Comparison of ENCODE assay signal across 13 cellular contexts in the genomic region with DNA sequence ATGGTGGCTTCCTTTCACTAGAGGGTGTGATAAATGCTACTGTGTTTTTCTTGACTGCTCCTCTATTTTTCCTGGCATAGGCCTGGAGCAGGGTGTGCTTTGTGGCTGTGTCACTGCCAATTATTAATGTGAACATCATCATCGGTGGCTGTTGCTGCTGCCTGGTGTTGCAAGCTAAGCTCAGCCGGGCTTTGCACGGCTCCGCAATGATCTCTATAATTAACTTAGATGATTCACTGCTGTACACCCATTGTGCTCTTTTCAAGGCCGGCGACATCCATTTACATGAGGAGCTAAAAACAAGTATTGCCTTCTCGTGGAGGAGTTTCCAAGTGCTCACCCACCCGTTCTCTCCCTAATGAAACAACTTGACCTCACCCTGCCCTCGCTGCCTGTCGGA.
DNase-seq lines count a peak whose midpoint lies in the region; ATAC-seq, FAIRE-seq and TF ChIP-seq lines count a peak whose summit lies in the region.
"Had no signal": no experiment of that assay in that cellular context is flagged by ENCODE, and none has a peak within 500 bp of the region (broad histone marks: within the 10 kb centered on the region; RNA-seq: fewer than 3 reads in every experiment).

No MANE protein-coding gene starts in this region.

- intact Hi-C loops in heart left ventricle (cut with DNase I): loop anchor here in 1 of 10 donors (5.0 kb wide), 1 partner anchor 44 kb away; no protein-coding TSS in a partner anchor
- intact Hi-C loops in gastrocnemius medialis (cut with DNase I; ENCODE audit: low total_unique reads): no loop called here
- intact Hi-C loops in activated T-helper 2 cell treated with anti-CD3 and anti-CD28 coated beads, Interferon-gamma antibody, Interleukin-2, Interleukin-4, amounts not matched to agents 10 μg/mL and 5 μg/mL and 100 μg/mL, durations not matched to agents 14 hours and 24 hours and 36 hours (cut with micrococcal nuclease): no loop called here
- intact Hi-C loops in sigmoid colon (cut with DNase I): no loop called here

- H3K27ac ChIP-seq in heart left ventricle: peak overlapping the region; percentile 23 to 81 (median 52)
- H3K27ac ChIP-seq in gastrocnemius medialis: peak overlapping the region in 3 of 4 donors; percentile 60 to 80 (median 64)
- H3K27ac ChIP-seq in sigmoid colon: no peak overlapping the region
- H3K27ac ChIP-seq: epithelial cell of prostate, neutrophil had no signal

- peaks cover 15% of the 10 kb centered on the region for H3K27me3 Mint-ChIP-seq in activated T-helper 2 cell treated with anti-CD3 and anti-CD28 coated beads, Interferon-gamma antibody, Interleukin-2, Interleukin-4, amounts not matched to agents 10 μg/mL and 5 μg/mL and 100 μg/mL, durations not matched to agents 14 hours and 24 hours and 36 hours (ENCODE audit: low read depth)
- H3K27me3 Mint-ChIP-seq in activated naive CD8-positive, alpha-beta T cell treated with anti-CD3 and anti-CD28 coated beads, Interleukin-2, amount 50 U/mL, for 24 hours: peaks cover 18% of the 10 kb centered on the region

- peak in 2 of 12 donors; percentile 9 to 10 for TF ChIP-seq CTCF in heart left ventricle (IDR thresholded peaks at IDR 0.05)
- no peak for TF ChIP-seq CTCF in gastrocnemius medialis (IDR thresholded peaks at IDR 0.05 in 4 of 5, conservative IDR thresholded peaks at IDR 0.05 in 1 of 5)
- TF ChIP-seq CTCF in sigmoid colon (IDR thresholded peaks at IDR 0.05): no peak

- FAIRE-seq in H54 (lab: Jason Lieb, UNC): peak; percentile 61
- FAIRE-seq: H1 had no signal

- H3K9me3 ChIP-seq in heart left ventricle (peaks cover 0 to 27% (median 4%) of the 10 kb centered on the region in 12 donors), gastrocnemius medialis (no peaks in the 10 kb centered on the region), sigmoid colon (no peaks in the 10 kb centered on the region)
- H3K9me3 ChIP-seq: neutrophil had no signal

- TF ChIP-seq EP300 in sigmoid colon (IDR thresholded peaks at IDR 0.05): no peak

- TF ChIP-seq POLR2A in H54 (IDR thresholded peaks at IDR 0.05; ENCODE audit: low read depth, low read length) (no peak), heart left ventricle (IDR thresholded peaks at IDR 0.05) (no peak), gastrocnemius medialis (IDR thresholded peaks at IDR 0.05) (no peak), sigmoid colon (IDR thresholded peaks at IDR 0.05) (no peak)

- H3K4me1 ChIP-seq in heart left ventricle (peaks cover 0 to 17% (median 5%) of the 10 kb centered on the region in 12 donors), gastrocnemius medialis (peaks cover 0 to 12% of the 10 kb centered on the region in 2 donors), sigmoid colon (no peaks in the 10 kb centered on the region)

- H3K4me3 Mint-ChIP-seq in activated T-helper 2 cell treated with anti-CD3 and anti-CD28 coated beads, Interferon-gamma antibody, Interleukin-2, Interleukin-4, amounts not matched to agents 10 μg/mL and 5 μg/mL and 100 μg/mL, durations not matched to agents 14 hours and 24 hours and 36 hours (ENCODE audit: low read depth): no peak overlapping the region
- H3K4me3 Mint-ChIP-seq in activated naive CD8-positive, alpha-beta T cell treated with anti-CD3 and anti-CD28 coated beads, Interleukin-2, amount 50 U/mL, for 24 hours: no peak overlapping the region
- H3K4me3 Mint-ChIP-seq: stimulated activated naive B cell treated with anti-CD40 and anti-IgM and Interleukin-4, amounts not matched to agents 10 μg/mL and 1 μg/mL and 100 μg/mL, for 72 hours had no signal

- H3K27ac Mint-ChIP-seq in activated T-helper 2 cell treated with anti-CD3 and anti-CD28 coated beads, Interferon-gamma antibody, Interleukin-2, Interleukin-4, amounts not matched to agents 10 μg/mL and 5 μg/mL and 100 μg/mL, durations not matched to agents 14 hours and 24 hours and 36 hours: no peak overlapping the region
- H3K27ac Mint-ChIP-seq in activated naive CD8-positive, alpha-beta T cell treated with anti-CD3 and anti-CD28 coated beads, Interleukin-2, amount 50 U/mL, for 24 hours: no peak overlapping the region
- H3K27ac Mint-ChIP-seq: stimulated activated naive B cell treated with anti-CD40 and anti-IgM and Interleukin-4, amounts not matched to agents 10 μg/mL and 1 μg/mL and 100 μg/mL, for 72 hours had no signal

- H3K27me3 ChIP-seq in heart left ventricle: no peaks in the 10 kb centered on the region
- H3K27me3 ChIP-seq in gastrocnemius medialis: no peaks in the 10 kb centered on the region
- H3K27me3 ChIP-seq in sigmoid colon: peaks cover 0 to 24% (median 0%) of the 10 kb centered on the region in 3 donors

- no peaks in the 10 kb centered on the region for H3K9me3 Mint-ChIP-seq in activated T-helper 2 cell treated with anti-CD3 and anti-CD28 coated beads, Interferon-gamma antibody, Interleukin-2, Interleukin-4, amounts not matched to agents 10 μg/mL and 5 μg/mL and 100 μg/mL, durations not matched to agents 14 hours and 24 hours and 36 hours
- no peaks in the 10 kb centered on the region for H3K9me3 Mint-ChIP-seq in activated naive CD8-positive, alpha-beta T cell treated with anti-CD3 and anti-CD28 coated beads, Interleukin-2, amount 50 U/mL, for 24 hours
- H3K9me3 Mint-ChIP-seq: stimulated activated naive B cell treated with anti-CD40 and anti-IgM and Interleukin-4, amounts not matched to agents 10 μg/mL and 1 μg/mL and 100 μg/mL, for 72 hours had no signal

- H3K36me3 ChIP-seq in heart left ventricle: no peaks in the 10 kb centered on the region
- H3K36me3 ChIP-seq in gastrocnemius medialis: no peaks in the 10 kb centered on the region
- no peaks in the 10 kb centered on the region for H3K36me3 ChIP-seq in sigmoid colon
- H3K36me3 ChIP-seq: neutrophil had no signal

- in situ Hi-C loops in gastrocnemius medialis (cut with MboI; ENCODE audit: low sequenced_read_pairs in 4 of 4): no loop called here

- DNase-seq in H54 (ENCODE audit: insufficient read length, low spot score) (peak; percentile 26), heart left ventricle (peak; percentile 40 to 88 (median 67)), gastrocnemius medialis (peak; percentile 71 to 79), sigmoid colon (no peak), KG1 (lab: John Stamatoyannopoulos, UW) (no peak)
- no peak for DNase-seq in activated T-helper 2 cell treated with anti-CD3 and anti-CD28 coated beads, Interferon-gamma antibody, Interleukin-2, Interleukin-4, amounts not matched to agents 10 μg/mL and 5 μg/mL and 100 μg/mL, durations not matched to agents 14 hours and 24 hours and 36 hours (ENCODE audit: low spot score)
- DNase-seq in activated naive CD8-positive, alpha-beta T cell treated with anti-CD3 and anti-CD28 coated beads, Interleukin-2, amount 50 U/mL, for 24 hours: no peak
- DNase-seq: RPMI8226; stimulated activated naive B cell treated with anti-CD40 and anti-IgM and Interleukin-4, amounts not matched to agents 10 μg/mL and 1 μg/mL and 100 μg/mL, for 72 hours had no signal

- peak; percentile 86 for ATAC-seq in SK-N-SH treated with all-trans-retinoic acid at 6 μM for 48 hours
- ATAC-seq in heart left ventricle: peak; percentile 91 to 98 (median 98)
- ATAC-seq in gastrocnemius medialis: peak; percentile 89 to 94
- no peak for ATAC-seq in activated naive CD8-positive, alpha-beta T cell treated with anti-CD3 and anti-CD28 coated beads, Interleukin-2, amount 50 U/mL, for 24 hours
- ATAC-seq: stimulated activated naive B cell treated with anti-CD40 and anti-IgM and Interleukin-4, amounts not matched to agents 10 μg/mL and 1 μg/mL and 100 μg/mL, for 72 hours had no signal

- H3K4me3 ChIP-seq in heart left ventricle (no peak overlapping the region), gastrocnemius medialis (no peak overlapping the region), sigmoid colon (no peak overlapping the region)

- WGBS in heart left ventricle, 4 donors: 35 to 56% (median 40%) methylated on average over 10 of the region's 10 CpGs
- 75 to 77% methylated on average over 10 of the region's 10 CpGs for WGBS in sigmoid colon, 2 donors

- peaks cover 2% of the 10 kb centered on the region for H3K4me1 Mint-ChIP-seq in activated T-helper 2 cell treated with anti-CD3 and anti-CD28 coated beads, Interferon-gamma antibody, Interleukin-2, Interleukin-4, amounts not matched to agents 10 μg/mL and 5 μg/mL and 100 μg/mL, durations not matched to agents 14 hours and 24 hours and 36 hours (ENCODE audit: low read depth)
- H3K4me1 Mint-ChIP-seq in activated naive CD8-positive, alpha-beta T cell treated with anti-CD3 and anti-CD28 coated beads, Interleukin-2, amount 50 U/mL, for 24 hours: no peaks in the 10 kb centered on the region
- H3K4me1 Mint-ChIP-seq: stimulated activated naive B cell treated with anti-CD40 and anti-IgM and Interleukin-4, amounts not matched to agents 10 μg/mL and 1 μg/mL and 100 μg/mL, for 72 hours had no signal

- no peaks in the 10 kb centered on the region for H3K36me3 Mint-ChIP-seq in activated T-helper 2 cell treated with anti-CD3 and anti-CD28 coated beads, Interferon-gamma antibody, Interleukin-2, Interleukin-4, amounts not matched to agents 10 μg/mL and 5 μg/mL and 100 μg/mL, durations not matched to agents 14 hours and 24 hours and 36 hours (ENCODE audit: low read depth)
- no peaks in the 10 kb centered on the region for H3K36me3 Mint-ChIP-seq in activated naive CD8-positive, alpha-beta T cell treated with anti-CD3 and anti-CD28 coated beads, Interleukin-2, amount 50 U/mL, for 24 hours (ENCODE audit: low read depth)
- H3K36me3 Mint-ChIP-seq: stimulated activated naive B cell treated with anti-CD40 and anti-IgM and Interleukin-4, amounts not matched to agents 10 μg/mL and 1 μg/mL and 100 μg/mL, for 72 hours had no signal

TF ChIP-seq in SK-N-SH treated with all-trans-retinoic acid at 6 μM for 48 hours, 23 proteins besides CTCF, POLR2A, EP300 and RAD21 (continues in another document):
- TF ChIP-seq TCF4 (CRISPR knock-in tag; IDR thresholded peaks at IDR 0.05; ENCODE audit: borderline replicate concordance) (no peak), ZNF70 (CRISPR knock-in tag; IDR thresholded peaks at IDR 0.05) (no peak), ISL1 (CRISPR knock-in tag; IDR thresholded peaks at IDR 0.05) (peak; percentile 52), ZNF565 (CRISPR knock-in tag; conservative IDR thresholded peaks at IDR 0.05; ENCODE audit: low read depth) (no peak)
- TF ChIP-seq, protein P1, sequence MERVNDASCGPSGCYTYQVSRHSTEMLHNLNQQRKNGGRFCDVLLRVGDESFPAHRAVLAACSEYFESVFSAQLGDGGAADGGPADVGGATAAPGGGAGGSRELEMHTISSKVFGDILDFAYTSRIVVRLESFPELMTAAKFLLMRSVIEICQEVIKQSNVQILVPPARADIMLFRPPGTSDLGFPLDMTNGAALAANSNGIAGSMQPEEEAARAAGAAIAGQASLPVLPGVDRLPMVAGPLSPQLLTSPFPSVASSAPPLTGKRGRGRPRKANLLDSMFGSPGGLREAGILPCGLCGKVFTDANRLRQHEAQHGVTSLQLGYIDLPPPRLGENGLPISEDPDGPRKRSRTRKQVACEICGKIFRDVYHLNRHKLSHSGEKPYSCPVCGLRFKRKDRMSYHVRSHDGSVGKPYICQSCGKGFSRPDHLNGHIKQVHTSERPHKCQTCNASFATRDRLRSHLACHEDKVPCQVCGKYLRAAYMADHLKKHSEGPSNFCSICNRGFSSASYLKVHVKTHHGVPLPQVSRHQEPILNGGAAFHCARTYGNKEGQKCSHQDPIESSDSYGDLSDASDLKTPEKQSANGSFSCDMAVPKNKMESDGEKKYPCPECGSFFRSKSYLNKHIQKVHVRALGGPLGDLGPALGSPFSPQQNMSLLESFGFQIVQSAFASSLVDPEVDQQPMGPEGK (CRISPR knock-in tag; IDR thresholded peaks at IDR 0.05; ENCODE audit: borderline replicate concordance): no peak

Comparison
In these comparisons a context has a peak if more than half of its experiments do, and no peak if none do; other contexts are left out.
1. DNase-seq: peak in H54 (single experiment), heart left ventricle (5 of 5) and gastrocnemius medialis (2 of 2); none in activated T-helper 2 cell treated with anti-CD3 and anti-CD28 coated beads, Interferon-gamma antibody, Interleukin-2, Interleukin-4, amounts not matched to agents 10 μg/mL and 5 μg/mL and 100 μg/mL, durations not matched to agents 14 hours and 24 hours and 36 hours (single experiment), activated naive CD8-positive, alpha-beta T cell treated with anti-CD3 and anti-CD28 coated beads, Interleukin-2, amount 50 U/mL, for 24 hours (single experiment), sigmoid colon (single experiment) and KG1 (single experiment).
2. H3K27ac ChIP-seq: peak in heart left ventricle (12 of 12) and gastrocnemius medialis (3 of 4); none in sigmoid colon (0 of 4).